Comparison of ENCODE assay signal across 8 cellular contexts in genomic region chr7:135160858-135161653, GRCh38. TPM values are rescaled to one million over a fixed set of nuclear protein-coding genes. Genes with fewer than 3 reads are reported as not detected.
DNase-seq lines count a peak whose midpoint lies in the region; TF ChIP-seq lines count a peak whose summit lies in the region.

No MANE protein-coding gene starts in this region.

- no peak overlapping the region for H3K4me3 ChIP-seq in hepatocyte

- peak overlapping the region; percentile 66 for H3K27ac ChIP-seq in hepatocyte

- no peaks in the 10 kb centered on the region for H3K36me3 ChIP-seq in hepatocyte (replicated peaks; ENCODE audit: insufficient read depth, low read depth)

- no peaks in the 10 kb centered on the region for H3K9me2 ChIP-seq in hepatocyte (replicated peaks; ENCODE audit: insufficient read depth)

- DNase-seq in activated T-cell treated with anti-CD3 and anti-CD28 coated beads, Interleukin-2, amount 50 U/mL, for 24 hours: no peak
- DNase-seq in activated T-cell treated with anti-CD3 and anti-CD28 coated beads, Interleukin-2, amount 50 U/mL, for 48 hours: no peak
- DNase-seq in UCSD-AML1 (lab: John Stamatoyannopoulos, UW; ENCODE audit: unreplicated experiment) (peak; percentile 31), hepatocyte (ENCODE audit: low spot score) (no peak), type B pancreatic cell (ENCODE audit: extremely low spot score, unreplicated experiment) (no peak), OCI-M2 (lab: John Stamatoyannopoulos, UW; ENCODE audit: unreplicated experiment) (no peak), GM10248 (ENCODE audit: extremely low spot score) (no peak)
- DNase-seq in activated effector memory CD4-positive, alpha-beta T cell treated with Interleukin-2 at 50 U/mL for 16 hours: no peak

- H3K27me3 Mint-ChIP-seq in activated T-cell treated with anti-CD3 and anti-CD28 coated beads, Interleukin-2, amount 50 U/mL, for 24 hours: no peaks in the 10 kb centered on the region
- H3K27me3 Mint-ChIP-seq in type B pancreatic cell: no peaks in the 10 kb centered on the region

- peak overlapping the region; percentile 0 for H3K4me2 ChIP-seq in hepatocyte

- WGBS in hepatocyte (ENCODE audit: low lambda C conversion rate, missing lambda C conversion rate): 63% methylated on average over 9 of the region's 9 CpGs

- POLR2A ChIA-PET in GM10248 (lab: Yijun Ruan, JAX): interaction anchor here (0.9 to 1.0 kb wide), 4 partner anchors 10 to 513 kb away, joined by 3 read pairs; partner anchors contain the start of gene CYREN

- TF ChIP-seq CTCF in hepatocyte (IDR thresholded peaks at IDR 0.05; ENCODE audit: poor library complexity): no peak
- no peak for TF ChIP-seq CTCF in type B pancreatic cell (conservative IDR thresholded peaks at IDR 0.05)
- no peak for TF ChIP-seq CTCF in GM10248 (IDR thresholded peaks at IDR 0.05; ENCODE audit: control extremely low read depth, extremely low read depth, low read depth, missing control alignments)

- H3K36me3 Mint-ChIP-seq in activated T-cell treated with anti-CD3 and anti-CD28 coated beads, Interleukin-2, amount 50 U/mL, for 24 hours (ENCODE audit: low read depth): peaks cover 96% of the 10 kb centered on the region
- peaks cover 38% of the 10 kb centered on the region for H3K36me3 Mint-ChIP-seq in type B pancreatic cell

- no peaks in the 10 kb centered on the region for H3K27me3 ChIP-seq in hepatocyte

- H2AFZ ChIP-seq in hepatocyte: no peak overlapping the region

- H3K4me1 ChIP-seq in hepatocyte (ENCODE audit: insufficient read depth): peaks cover 10% of the 10 kb centered on the region

- peaks cover 31% of the 10 kb centered on the region for H3K9me3 Mint-ChIP-seq in activated T-cell treated with anti-CD3 and anti-CD28 coated beads, Interleukin-2, amount 50 U/mL, for 24 hours
- peaks cover 8% of the 10 kb centered on the region for H3K9me3 Mint-ChIP-seq in type B pancreatic cell

- H3K9me3 ChIP-seq in hepatocyte (ENCODE audit: low read depth): peaks cover 5% of the 10 kb centered on the region

- H3K4me1 Mint-ChIP-seq in activated T-cell treated with anti-CD3 and anti-CD28 coated beads, Interleukin-2, amount 50 U/mL, for 24 hours (ENCODE audit: low read depth): peaks cover 66% of the 10 kb centered on the region
- H3K4me1 Mint-ChIP-seq in type B pancreatic cell (ENCODE audit: unreplicated experiment): peaks cover 18% of the 10 kb centered on the region

- CTCF ChIA-PET in GM10248 (lab: Yijun Ruan, JAX): interaction anchor here (1.0 to 4.4 kb wide), 8 partner anchors 9 to 514 kb away, joined by 3 to 24 read pairs (median 4); partner anchors contain the start of genes AGBL3, CYREN and TMEM140

- H3K79me2 ChIP-seq in hepatocyte: peaks cover 6% of the 10 kb centered on the region

- H3K27ac Mint-ChIP-seq in activated T-cell treated with anti-CD3 and anti-CD28 coated beads, Interleukin-2, amount 50 U/mL, for 24 hours: peak overlapping the region; percentile 92
- H3K27ac Mint-ChIP-seq in type B pancreatic cell: peak overlapping the region; percentile 13

- H4K20me1 ChIP-seq in hepatocyte (ENCODE audit: insufficient read depth, poor library complexity, severe bottlenecking): no peaks in the 10 kb centered on the region

- H3K4me3 Mint-ChIP-seq in activated T-cell treated with anti-CD3 and anti-CD28 coated beads, Interleukin-2, amount 50 U/mL, for 24 hours: no peak overlapping the region
- peak overlapping the region; percentile 51 for H3K4me3 Mint-ChIP-seq in type B pancreatic cell

RNA-seq across cellular contexts. Expression of gene CYREN, which starts 9.5 kb away (rescaled TPM):
- total RNA-seq in hepatocyte (41.6 and 43.2 TPM in 2 replicates), type B pancreatic cell (ENCODE audit: low replicate concordance) (43.4 and 51.0 TPM in 2 replicates)
- polyA plus RNA-seq in hepatocyte: 45.2 and 53.5 TPM in 2 replicates

RNA-seq across cellular contexts. Expression of gene TMEM140, which starts 13.2 kb away (rescaled TPM):
- total RNA-seq in hepatocyte: 19.4 and 20.8 TPM in 2 replicates
- 12.9 and 23.1 TPM in 2 replicates for polyA plus RNA-seq in hepatocyte
- 0.68 and 2.0 TPM in 2 replicates for total RNA-seq in type B pancreatic cell (ENCODE audit: low replicate concordance)

RNA-seq across cellular contexts. Expression of gene WDR91, which starts 50.3 kb away (rescaled TPM):
- total RNA-seq in hepatocyte (7.3 and 8.0 TPM in 2 replicates), type B pancreatic cell (ENCODE audit: low replicate concordance) (10.0 and 25.8 TPM in 2 replicates)
- polyA plus RNA-seq in hepatocyte: 8.2 and 8.5 TPM in 2 replicates
